17 cellular contexts compared by ENCODE assay signal in genomic region chr11:119460582-119460981, GRCh38. TPM values are rescaled to one million over a fixed set of nuclear protein-coding genes. Genes with fewer than 3 reads are reported as not detected.
DNase-seq lines count a peak whose midpoint lies in the region; ATAC-seq, FAIRE-seq and TF ChIP-seq lines count a peak whose summit lies in the region.
"Had no signal": no experiment of that assay in that cellular context is flagged by ENCODE, and none has a peak within 500 bp of the region (broad histone marks: within the 10 kb centered on the region; RNA-seq: fewer than 3 reads in every experiment).

No MANE protein-coding gene starts in this region.

- no peaks in the 10 kb centered on the region for H3K9me1 ChIP-seq in K562 (ENCODE audit: control insufficient read depth, insufficient read depth, low read length)

- no peak for FAIRE-seq in K562 (lab: Jason Lieb, UNC)
- FAIRE-seq: G401.6 had no signal

- no TSS peak for BruUV-seq in K562 (replicated peaks; lab: Mats Ljungman, UMichigan)

- POLR2A ChIA-PET in AG04449 (lab: Yijun Ruan, JAX): interaction anchor here (1.1 to 2.2 kb wide), 5 partner anchors 10 to 43 kb away, joined by 3 to 13 read pairs (median 4); partner anchors contain the start of gene THY1
- POLR2A ChIA-PET in K562 (lab: Yijun Ruan, JAX): no interaction called here

- no peaks in the 10 kb centered on the region for H4K20me1 ChIP-seq in K562 (replicated peaks; ENCODE audit: control insufficient read depth, insufficient read depth, low read length)

- H3K4me1 ChIP-seq in K562 (replicated peaks in 1 of 2; ENCODE audit: control insufficient read depth in 2 of 2, insufficient read depth in 2 of 2, low read length in 2 of 2): peaks cover 4 to 9% of the 10 kb centered on the region in 2 experiments; a peak in 3 of 5 replicates
- peaks cover 13% of the 10 kb centered on the region for H3K4me1 ChIP-seq in mesodermal cell (ENCODE audit: control insufficient read depth, insufficient read depth, low read length, poor library complexity, severe bottlenecking)

- 0 out of 2 replicates have a peak overlapping the region, but pooled peaks have one; percentile 32 for H2AFZ ChIP-seq in K562 (ENCODE audit: low read depth, low read length)

- TF ChIP-seq POLR2A in K562 (conservative IDR thresholded peaks at IDR 0.05): no peak

- no peaks in the 10 kb centered on the region for H3K9me3 ChIP-seq in K562 (replicated peaks; ENCODE audit: control insufficient read depth, insufficient read depth, low read depth, low read length)
- H3K9me3 ChIP-seq in mesodermal cell (ENCODE audit: control insufficient read depth, low read length): no peaks in the 10 kb centered on the region

- H3K9ac ChIP-seq in K562 (ENCODE audit: insufficient read depth in 1 of 2, low read depth in 2 of 2, low read length in 2 of 2): peak overlapping the region in 1 of 2 experiments; percentile 58; a peak in 1 of 4 replicates

- TF ChIP-seq CTCF in AG04449 (IDR thresholded peaks at IDR 0.05; ENCODE audit: insufficient read depth, low read length, missing control alignments) (no peak), K562 (IDR thresholded peaks at IDR 0.05 in 2 of 3, conservative IDR thresholded peaks at IDR 0.05 in 1 of 3; ENCODE audit: insufficient read depth in 2 of 3, low read depth in 1 of 3, low read length in 3 of 3) (no peak)

- CTCF ChIA-PET in AG04449 (lab: Yijun Ruan, JAX): interaction anchor here (1.6 to 5.9 kb wide), 7 partner anchors 11 to 122 kb away, joined by 5 to 46 read pairs (median 11); partner anchors contain the start of gene C1QTNF5
- CTCF ChIA-PET in K562 (lab: Yijun Ruan, JAX; ENCODE audit: low intra/inter-chr PET ratio): no interaction called here

- no peak overlapping the region for H3K4me2 ChIP-seq in K562 (ENCODE audit: insufficient read depth, low read length)

- DNase-seq in AG04449 (ENCODE audit: low read depth, low spot score) (peak; percentile 88), HCEC 1CT (peak; percentile 93), K562 (ENCODE audit: extremely low read depth in 1 of 4, low spot score in 3 of 4) (no peak), D341Med (ENCODE audit: low spot score) (no peak)
- no peak for DNase-seq in activated CD4-positive, alpha-beta T cell treated with anti-CD3 and anti-CD28 coated beads, Interleukin-2, amount 50 U/mL, for 1 hour
- DNase-seq: activated B cell treated with CpG ODN at 0.5 μM for 24 hours; activated naive CD8-positive, alpha-beta T cell treated with anti-CD3 and anti-CD28 coated beads, Interleukin-2, amount 10 ng/mL, durations not matched to agents 7 days and 5 days; AML-193; effector CD4-positive, alpha-beta T cell; KBM-7; left ventricle myocardium superior; NCI-H2029; NCI-H82 had no signal

- no peaks in the 10 kb centered on the region for H3K79me2 ChIP-seq in K562 (ENCODE audit: control insufficient read depth, insufficient read depth, low read length)

- H3K27ac ChIP-seq in K562 (ENCODE audit: extremely low read depth, low read depth, low read length): no peak overlapping the region
- peak overlapping the region; percentile 69 for H3K27ac ChIP-seq in mesodermal cell (ENCODE audit: low read depth, low read length, severe bottlenecking)

- no peaks in the 10 kb centered on the region for H3K27me3 ChIP-seq in K562 (ENCODE audit: control insufficient read depth in 2 of 2, insufficient read depth in 2 of 2, low read length in 2 of 2)

- WGBS in K562 (ENCODE audit: insufficient coverage, low coverage, missing lambda C conversion rate): 22% methylated on average over 4 of the region's 4 CpGs
- 57 to 60% methylated on average over 1 of the region's 4 CpGs for WGBS in mesodermal cell (ENCODE audit: insufficient coverage in 2 of 2), 2 experiments

- in situ Hi-C loops in K562 (cut with MboI): no loop called here

- TF ChIP-seq RAD21 in K562 (CRISPR knock-in tag; conservative IDR thresholded peaks at IDR 0.05 in 1 of 2, IDR thresholded peaks at IDR 0.05 in 1 of 2): no peak

- intact Hi-C loops in K562 (cut with micrococcal nuclease): no loop called here

- ATAC-seq in K562 (0 out of 3 replicates have a peak, but pooled peaks have one; percentile 20), HG02610 (IDR thresholded peaks at IDR 0.05; ENCODE audit: unreplicated experiment) (no peak)
- ATAC-seq in activated CD4-positive, CD25-positive, alpha-beta regulatory T cell treated with anti-CD3 and anti-CD28 coated beads, Interleukin-2, amount 50 U/mL, for 24 hours: no peak
- ATAC-seq: left ventricle myocardium superior had no signal

- no peaks in the 10 kb centered on the region for H3K36me3 ChIP-seq in K562 (ENCODE audit: control insufficient read depth, insufficient read depth, low read length)
- no peaks in the 10 kb centered on the region for H3K36me3 ChIP-seq in mesodermal cell (ENCODE audit: control insufficient read depth, insufficient read depth, low read length)

- no peak overlapping the region for H3K4me3 ChIP-seq in AG04449 (ENCODE audit: low read depth, low read length)
- H3K4me3 ChIP-seq in K562: no peak overlapping the region
- H3K4me3 ChIP-seq in mesodermal cell (ENCODE audit: extremely low read depth, insufficient read depth, low read length, poor library complexity, severe bottlenecking): no peak overlapping the region

- no peak for TF ChIP-seq EP300 in K562 (IDR thresholded peaks at IDR 0.05; ENCODE audit: low read length)

TF ChIP-seq in K562, 482 proteins besides CTCF, POLR2A, EP300 and RAD21:
- TF ChIP-seq ZKSCAN8 (CRISPR knock-in tag; IDR thresholded peaks at IDR 0.05): peak; percentile 76; the same call in 1 of the 2 replicates
- TF ChIP-seq ZNF583 (CRISPR knock-in tag; IDR thresholded peaks at IDR 0.05): no peak
TF ChIP-seq in K562: peak in this region for 1.

RNA-seq across cellular contexts. Expression of gene THY1, which starts 37.6 kb away (rescaled TPM):
- 0.09 TPM in 1 of 2 replicates, not detected in the other for total RNA-seq in K562 (2011; cell fraction: chromatin; rRNA removed; ENCODE audit: low replicate concordance)
- 0.17 and 0.39 TPM in 2 replicates for total RNA-seq in K562 (2011; cell fraction: nucleolus; rRNA removed)
- total RNA-seq in K562 (2011; cell fraction: nucleoplasm; rRNA removed): 0.07 and 0.38 TPM in 2 replicates
- total RNA-seq in K562 (2014; rRNA removed): 0.18 and 0.29 TPM in 2 replicates
- total RNA-seq in K562 (2014; rRNA removed; fragmentation: Illumina TruSeq; extraction: Trizol): 0.06 and 0.15 TPM in 2 replicates
- 0.07 and 0.08 TPM in 2 replicates for total RNA-seq in K562 (2015; rRNA removed; fragmentation: Illumina TruSeq; extraction: Trizol)
- 0.20 and 0.40 TPM in 2 replicates for total RNA-seq in K562 (2021)
- not detected in 2 replicates for polyA plus RNA-seq in K562 (2011; rRNA removed)
- polyA plus RNA-seq in K562 (2011; cell fraction: cytosol; rRNA removed): 0.12 TPM in 1 of 2 replicates, not detected in the other
- polyA plus RNA-seq in K562 (2011; cell fraction: nucleus; rRNA removed): 0.10 TPM in 1 of 2 replicates, not detected in the other
- polyA plus RNA-seq in K562 (2012): not detected in 2 replicates
- not detected in 2 replicates for polyA plus RNA-seq in K562 (2014; fragmentation: Illumina TruSeq; extraction: Trizol)
- not detected for polyA plus RNA-seq in K562 (2014; fragmentation: Nextera tagmentation; extraction: Ambion mirVana)
- not detected in 2 replicates for polyA plus RNA-seq in K562 (2014; rRNA removed)
- polyA minus RNA-seq in K562 (2011; rRNA and poly(A)+ RNA removed): 0.06 and 0.11 TPM in 2 replicates
- polyA minus RNA-seq in K562 (2011; cell fraction: cytosol; rRNA and poly(A)+ RNA removed): not detected in 2 replicates
- under 0.01 and 0.11 TPM in 2 replicates for polyA minus RNA-seq in K562 (2011; cell fraction: nucleus; rRNA and poly(A)+ RNA removed)
- 229 TPM for polyA plus RNA-seq in mesodermal cell (2013, experiment 1 of 2)
- 146 TPM for polyA plus RNA-seq in mesodermal cell (2013, experiment 2 of 2)
- total RNA-seq: activated B cell treated with CpG ODN at 0.5 μM for 24 hours; activated naive CD8-positive, alpha-beta T cell treated with anti-CD3 and anti-CD28 coated beads, Interleukin-2, amount 10 ng/mL, durations not matched to agents 7 days and 5 days had no signal

Comparison
In these comparisons a context has a peak if more than half of its experiments do, and no peak if none do; other contexts are left out.
1. DNase-seq: peak in AG04449 (single experiment) and HCEC 1CT (single experiment); none in K562 (0 of 4), D341Med (single experiment) and activated CD4-positive, alpha-beta T cell treated with anti-CD3 and anti-CD28 coated beads, Interleukin-2, amount 50 U/mL, for 1 hour (single experiment).